In genomic region chr1:234186037-234186688, GRCh38 we compare ENCODE assay signal across 11 cellular contexts.
DNase-seq lines count a peak whose midpoint lies in the region; ATAC-seq, FAIRE-seq and TF ChIP-seq lines count a peak whose summit lies in the region.
"Had no signal": no experiment of that assay in that cellular context is flagged by ENCODE, and none has a peak within 500 bp of the region (broad histone marks: within the 10 kb centered on the region; RNA-seq: fewer than 3 reads in every experiment).

No MANE protein-coding gene starts in this region.

- peak; percentile 48 for DNase-seq in activated naive CD4-positive, alpha-beta T cell treated with anti-CD3 and anti-CD28 coated beads for 36 hours
- no peak for DNase-seq in activated naive CD4-positive, alpha-beta T cell treated with anti-CD3 and anti-CD28 coated beads, Interleukin-2, amount 50 U/mL, for 16 hours
- DNase-seq in HS-27A (ENCODE audit: low read depth) (peak; percentile 27), GM12878 (ENCODE audit: low read depth, low spot score) (no peak), renal cortical epithelial cell (ENCODE audit: low read depth) (peak; percentile 99), glutamatergic neuron (no peak), aorta (no peak), coronary artery (ENCODE audit: low spot score) (no peak)
- DNase-seq: left ventricle myocardium superior had no signal

- peaks cover 3% of the 10 kb centered on the region for H3K36me3 Mint-ChIP-seq in activated naive CD4-positive, alpha-beta T cell treated with anti-CD3 and anti-CD28 coated beads for 36 hours (ENCODE audit: low read depth)
- peaks cover 8% of the 10 kb centered on the region for H3K36me3 Mint-ChIP-seq in glutamatergic neuron (ENCODE audit: unreplicated experiment)

- H3K4me1 Mint-ChIP-seq in activated naive CD4-positive, alpha-beta T cell treated with anti-CD3 and anti-CD28 coated beads for 36 hours (ENCODE audit: low read depth) = no peaks in the 10 kb centered on the region
- peaks cover 6% of the 10 kb centered on the region for H3K4me1 Mint-ChIP-seq in glutamatergic neuron (ENCODE audit: low read depth, unreplicated experiment)

- no peaks in the 10 kb centered on the region for H3K36me3 ChIP-seq in GM12878 (ENCODE audit: control insufficient read depth in 2 of 2, insufficient read depth in 2 of 2, low read length in 1 of 2)
- H3K36me3 ChIP-seq in aorta (ENCODE audit: control insufficient read depth in 1 of 2, insufficient read depth in 2 of 2, low read length in 1 of 2) = no peaks in the 10 kb centered on the region
- H3K36me3 ChIP-seq: BLaER1 had no signal

- peaks cover 45% of the 10 kb centered on the region for H3K27me3 Mint-ChIP-seq in activated naive CD4-positive, alpha-beta T cell treated with anti-CD3 and anti-CD28 coated beads for 36 hours (ENCODE audit: low read depth)
- H3K27me3 Mint-ChIP-seq in glutamatergic neuron (ENCODE audit: unreplicated experiment) = peaks cover 2% of the 10 kb centered on the region

- no peak for TF ChIP-seq RAD21 in GM12878 (IDR thresholded peaks at IDR 0.05; ENCODE audit: insufficient read depth, low read depth, low read length)

- CTCF ChIA-PET in activated naive CD4-positive, alpha-beta T cell treated with anti-CD3 and anti-CD28 coated beads for 36 hours (lab: Charles Lee) = no interaction called here
- CTCF ChIA-PET in GM12878 (lab: Yijun Ruan, JAX) = interaction anchor here (0.7 kb wide), 1 partner anchor 121 kb away, joined by 3 read pairs; no protein-coding TSS in a partner anchor

- no peak overlapping the region for H3K9ac ChIP-seq in GM12878 (ENCODE audit: control insufficient read depth, insufficient read depth, low read length)
- H3K9ac ChIP-seq: BLaER1 had no signal

- no peaks in the 10 kb centered on the region for H3K4me1 ChIP-seq in GM12878 (ENCODE audit: control insufficient read depth, insufficient read depth, low read length)
- no peaks in the 10 kb centered on the region for H3K4me1 ChIP-seq in aorta (ENCODE audit: control insufficient read depth in 1 of 2, insufficient read depth in 2 of 2, low read length in 2 of 2)

- H4K20me1 ChIP-seq in GM12878 (ENCODE audit: control insufficient read depth, insufficient read depth) = no peaks in the 10 kb centered on the region
- H4K20me1 ChIP-seq: BLaER1 had no signal

- POLR2A ChIA-PET in GM12878 (lab: Charles Lee) = no interaction called here

- H3K27me3 ChIP-seq in GM12878 (replicated peaks in 1 of 2; ENCODE audit: control insufficient read depth in 2 of 2, insufficient read depth in 2 of 2, low read length in 1 of 2) (peaks cover 0 to 2% of the 10 kb centered on the region in 2 experiments; a peak in 3 of 4 replicates), aorta (ENCODE audit: control insufficient read depth in 1 of 2, insufficient read depth in 2 of 2, low read length in 1 of 2) (peaks cover 0 to 4% of the 10 kb centered on the region in 2 donors)
- H3K27me3 ChIP-seq: BLaER1 had no signal

- RAD21 ChIA-PET in GM12878 (lab: Charles Lee; ENCODE audit: unreplicated experiment) = no interaction called here

- SMC1A ChIA-PET in GM12878 (lab: Charles Lee; ENCODE audit: uncharacterized antibody, unreplicated experiment) = no interaction called here

- H3K4me2 ChIP-seq in GM12878 (ENCODE audit: control insufficient read depth, insufficient read depth) = no peak overlapping the region

- H3K27ac ChIP-seq in GM12878 (ENCODE audit: control insufficient read depth, insufficient read depth) (no peak overlapping the region), aorta (ENCODE audit: low read depth in 1 of 2, low read length in 2 of 2) (no peak overlapping the region), coronary artery (no peak overlapping the region)
- H3K27ac ChIP-seq: BLaER1 had no signal

- FAIRE-seq in GM12878 (lab: Jason Lieb, UNC) = no peak
- FAIRE-seq: K562 had no signal

- no peak overlapping the region for H3K27ac Mint-ChIP-seq in activated naive CD4-positive, alpha-beta T cell treated with anti-CD3 and anti-CD28 coated beads for 36 hours
- no peak overlapping the region for H3K27ac Mint-ChIP-seq in glutamatergic neuron (ENCODE audit: unreplicated experiment)

- no peak for TF ChIP-seq POLR2A in GM12878 (IDR thresholded peaks at IDR 0.05; ENCODE audit: low read depth, low read length)

- peaks cover 8% of the 10 kb centered on the region for H3K9me3 Mint-ChIP-seq in activated naive CD4-positive, alpha-beta T cell treated with anti-CD3 and anti-CD28 coated beads for 36 hours
- no peaks in the 10 kb centered on the region for H3K9me3 Mint-ChIP-seq in glutamatergic neuron (ENCODE audit: unreplicated experiment)

- H3K4me3 Mint-ChIP-seq in activated naive CD4-positive, alpha-beta T cell treated with anti-CD3 and anti-CD28 coated beads for 36 hours = no peak overlapping the region
- H3K4me3 Mint-ChIP-seq in glutamatergic neuron (ENCODE audit: unreplicated experiment) = no peak overlapping the region

- WGBS in GM12878 (ENCODE audit: insufficient coverage, insufficient replicate concordance, low lambda C conversion rate, missing lambda C conversion rate) = 29% methylated on average over 6 of the region's 6 CpGs
- WGBS in aorta, 2 donors = 85 to 89% methylated on average over 6 of the region's 6 CpGs

- H2AFZ ChIP-seq in GM12878 (ENCODE audit: control insufficient read depth, low read depth, low read length) = no peak overlapping the region

- no peak for TF ChIP-seq CTCF in GM12878 (IDR thresholded peaks at IDR 0.05 in 2 of 3, conservative IDR thresholded peaks at IDR 0.05 in 1 of 3; ENCODE audit: control insufficient read depth in 2 of 3, extremely low read depth in 1 of 3, insufficient read depth in 1 of 3, low read depth in 3 of 3, low read length in 3 of 3)
- no peak for TF ChIP-seq CTCF in glutamatergic neuron (IDR thresholded peaks at IDR 0.05; ENCODE audit: partially characterized antibody, unreplicated experiment)
- no peak for TF ChIP-seq CTCF in coronary artery (IDR thresholded peaks at IDR 0.05)

- no peaks in the 10 kb centered on the region for H3K79me2 ChIP-seq in GM12878 (ENCODE audit: control insufficient read depth, insufficient read depth, low read length)

- H3K4me3 ChIP-seq in GM12878 (no peak overlapping the region), aorta (ENCODE audit: low read length in 2 of 2) (no peak overlapping the region), coronary artery (no peak overlapping the region)
- H3K4me3 ChIP-seq: BLaER1, K562 had no signal

- in situ Hi-C loops in GM12878 (cut with MboI) = no loop called here

- no peak for TF ChIP-seq EP300 in GM12878 (IDR thresholded peaks at IDR 0.05; ENCODE audit: borderline replicate concordance in 1 of 2, control insufficient read depth in 1 of 2, low read depth in 2 of 2, low read length in 2 of 2)

- BruUV-seq in GM12878 (replicated peaks; lab: Mats Ljungman, UMichigan) = no TSS peak

- intact Hi-C loops in activated naive CD4-positive, alpha-beta T cell treated with anti-CD3 and anti-CD28 coated beads for 36 hours (cut with micrococcal nuclease) = no loop called here
- intact Hi-C loops in GM12878 (cut with micrococcal nuclease; ENCODE audit: unreplicated experiment) = no loop called here
- intact Hi-C loops in aorta (cut with DNase I) = no loop called here

- no peaks in the 10 kb centered on the region; the same call in 1 of the 3 replicates for H3K9me3 ChIP-seq in GM12878 (replicated peaks; ENCODE audit: control insufficient read depth, insufficient read depth, low read length)
- H3K9me3 ChIP-seq in aorta (ENCODE audit: control insufficient read depth, low read length) = peaks cover 7% of the 10 kb centered on the region

- peak; percentile 90 for ATAC-seq in GM12878
- ATAC-seq in aorta (ENCODE audit: low FRiP score) = no peak
- ATAC-seq: K562, left ventricle myocardium superior had no signal

TF ChIP-seq in GM12878, 131 proteins besides CTCF, POLR2A, EP300 and RAD21:
- TF ChIP-seq MXI1 (IDR thresholded peaks at IDR 0.05; ENCODE audit: low read depth, low read length) = no peak
TF ChIP-seq in GM12878: peak in this region for 0.

Comparison
In these comparisons a context has a peak if more than half of its experiments do, and no peak if none do; other contexts are left out.
1. DNase-seq: peak in activated naive CD4-positive, alpha-beta T cell treated with anti-CD3 and anti-CD28 coated beads for 36 hours (single experiment), HS-27A (single experiment) and renal cortical epithelial cell (single experiment); none in activated naive CD4-positive, alpha-beta T cell treated with anti-CD3 and anti-CD28 coated beads, Interleukin-2, amount 50 U/mL, for 16 hours (single experiment), GM12878 (single experiment), glutamatergic neuron (single experiment), aorta (0 of 2) and coronary artery (single experiment).